ENCODE assay signal across 16 cellular contexts in the genomic region with DNA sequence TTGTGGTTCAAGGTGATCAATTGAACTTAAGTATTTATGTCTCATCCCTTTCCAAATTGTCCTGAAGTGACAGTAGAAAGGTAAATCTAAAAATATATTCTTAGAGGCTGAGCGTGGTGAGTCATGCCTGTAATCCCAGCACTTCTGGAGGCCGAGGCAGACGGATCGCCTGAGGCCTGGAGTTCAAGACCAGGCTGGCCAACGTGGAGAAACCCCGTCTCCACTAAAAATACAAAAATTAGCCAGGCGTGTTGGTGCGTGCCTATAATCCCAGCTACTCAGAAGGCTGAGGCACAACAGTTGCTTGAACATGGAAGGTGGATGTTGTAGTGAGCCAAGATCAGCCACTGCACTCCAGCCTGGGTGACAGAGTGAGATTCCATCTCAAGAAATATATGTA.
DNase-seq lines count a peak whose midpoint lies in the region; ATAC-seq and TF ChIP-seq lines count a peak whose summit lies in the region.
"Had no signal": no experiment of that assay in that cellular context is flagged by ENCODE, and none has a peak within 500 bp of the region (broad histone marks: within the 10 kb centered on the region; RNA-seq: fewer than 3 reads in every experiment).

No MANE protein-coding gene starts in this region.

- H2AFZ ChIP-seq in mammary epithelial cell (ENCODE audit: low read depth, low read length): no peak overlapping the region
- H2AFZ ChIP-seq: GM23338 had no signal

- H3K4me1 ChIP-seq in mammary epithelial cell (ENCODE audit: insufficient read depth, low read length): peaks cover 10% of the 10 kb centered on the region
- H3K4me1 ChIP-seq in foreskin keratinocyte: peaks cover 5% of the 10 kb centered on the region
- H3K4me1 ChIP-seq in spleen: no peaks in the 10 kb centered on the region
- H3K4me1 ChIP-seq: A549, BE2C, Caco-2 had no signal

- ATAC-seq in foreskin keratinocyte (peak; percentile 93), GM18498 (IDR thresholded peaks at IDR 0.05; ENCODE audit: unreplicated experiment) (no peak)
- ATAC-seq: A549; CD8-positive, alpha-beta T cell; GM23338 had no signal

- H3K27ac ChIP-seq in mammary epithelial cell (ENCODE audit: insufficient read depth, low read depth, low read length): no peak overlapping the region
- no peak overlapping the region for H3K27ac ChIP-seq in foreskin keratinocyte
- H3K27ac ChIP-seq in spleen: no peak overlapping the region
- H3K27ac ChIP-seq: A549, C4-2B had no signal

- H3K36me3 ChIP-seq in mammary epithelial cell (ENCODE audit: insufficient read depth, low read length) (no peaks in the 10 kb centered on the region), spleen (no peaks in the 10 kb centered on the region)

- TF ChIP-seq POLR2A in spleen (IDR thresholded peaks at IDR 0.05): no peak

- H3K4me3 ChIP-seq in mammary epithelial cell (replicated peaks in 1 of 3; ENCODE audit: insufficient read depth in 1 of 3, low read depth in 2 of 3, low read length in 3 of 3) (no peak overlapping the region), spleen (no peak overlapping the region)
- H3K4me3 ChIP-seq: A549, GM23338 had no signal

- dilution Hi-C loops in mammary epithelial cell (cut with HindIII; ENCODE audit: low sequenced_read_pairs): no loop called here

- no peaks in the 10 kb centered on the region for H3K9me3 ChIP-seq in mammary epithelial cell (replicated peaks; ENCODE audit: insufficient read depth, low read length)
- peaks cover 0 to 6% (median 0%) of the 10 kb centered on the region in 8 donors for H3K9me3 ChIP-seq in spleen
- H3K9me3 ChIP-seq: BE2C had no signal

- no peak for TF ChIP-seq CTCF in mammary epithelial cell (conservative IDR thresholded peaks at IDR 0.05 in 1 of 2, IDR thresholded peaks at IDR 0.05 in 1 of 2; ENCODE audit: extremely low read depth in 1 of 2, insufficient read depth in 1 of 2, low read depth in 1 of 2, low read length in 2 of 2)
- TF ChIP-seq CTCF in foreskin keratinocyte (conservative IDR thresholded peaks at IDR 0.05): no peak
- TF ChIP-seq CTCF in spleen (IDR thresholded peaks at IDR 0.05 in 8 of 11, conservative IDR thresholded peaks at IDR 0.05 in 3 of 11): no peak

- no peaks in the 10 kb centered on the region for H3K79me2 ChIP-seq in mammary epithelial cell (ENCODE audit: insufficient read depth, low read length)

- no peaks in the 10 kb centered on the region for H4K20me1 ChIP-seq in mammary epithelial cell (ENCODE audit: insufficient read depth, low read length)

- CTCF ChIA-PET in mammary epithelial cell (lab: Charles Lee; ENCODE audit: low non-redundant PET): no interaction called here

- intact Hi-C loops in mammary epithelial cell (cut with micrococcal nuclease) (loop anchor here (1.0 kb wide), 1 partner anchor 9 kb away; no protein-coding TSS in a partner anchor), spleen (cut with DNase I; ENCODE audit: low total_unique reads) (no loop called here)

- DNase-seq in RPMI7951 (ENCODE audit: low read depth) (peak; percentile 48), mammary epithelial cell (peak; percentile 80), foreskin keratinocyte (peak; percentile 75 to 86), spleen (peak; percentile 38), Kasumi-1 (lab: John Stamatoyannopoulos, UW) (no peak)
- no peak for DNase-seq in activated effector memory CD4-positive, alpha-beta T cell treated with Interleukin-2 at 50 U/mL for 16 hours
- DNase-seq: BE2C; Caco-2; CD8-positive, alpha-beta T cell; DND-41; GDM1; H9 had no signal

- no peak overlapping the region for H3K4me2 ChIP-seq in mammary epithelial cell (ENCODE audit: insufficient read depth, low read depth, low read length)
- H3K4me2 ChIP-seq: A549, GM23338 had no signal

- in situ Hi-C loops in mammary epithelial cell (cut with MboI; ENCODE audit: low sequenced_read_pairs in 2 of 2): no loop called here

- H3K9ac ChIP-seq in mammary epithelial cell (ENCODE audit: insufficient read depth, low read length): no peak overlapping the region

- H3K27me3 ChIP-seq in mammary epithelial cell (ENCODE audit: insufficient read depth, low read length): no peaks in the 10 kb centered on the region
- no peaks in the 10 kb centered on the region for H3K27me3 ChIP-seq in foreskin keratinocyte
- H3K27me3 ChIP-seq in spleen (replicated peaks in 1 of 7): no peaks in the 10 kb centered on the region
- H3K27me3 ChIP-seq: BE2C had no signal

- BruUV-seq in mammary epithelial cell (replicated peaks; lab: Mats Ljungman, UMichigan): no TSS peak

- 0% methylated on average over 8 of the region's 8 CpGs for WGBS in mammary epithelial cell (ENCODE audit: low coverage, missing lambda C conversion rate)
- WGBS in spleen, 5 donors: 88 to 96% (median 95%) methylated on average over 8 of the region's 8 CpGs

Comparison
In these comparisons a context has a peak if more than half of its experiments do, and no peak if none do; other contexts are left out.
1. DNase-seq: peak in RPMI7951 (single experiment), mammary epithelial cell (single experiment), foreskin keratinocyte (2 of 2) and spleen (single experiment); none in Kasumi-1 (0 of 2) and activated effector memory CD4-positive, alpha-beta T cell treated with Interleukin-2 at 50 U/mL for 16 hours (single experiment).